14 cellular contexts compared by ENCODE assay signal in the genomic region with DNA sequence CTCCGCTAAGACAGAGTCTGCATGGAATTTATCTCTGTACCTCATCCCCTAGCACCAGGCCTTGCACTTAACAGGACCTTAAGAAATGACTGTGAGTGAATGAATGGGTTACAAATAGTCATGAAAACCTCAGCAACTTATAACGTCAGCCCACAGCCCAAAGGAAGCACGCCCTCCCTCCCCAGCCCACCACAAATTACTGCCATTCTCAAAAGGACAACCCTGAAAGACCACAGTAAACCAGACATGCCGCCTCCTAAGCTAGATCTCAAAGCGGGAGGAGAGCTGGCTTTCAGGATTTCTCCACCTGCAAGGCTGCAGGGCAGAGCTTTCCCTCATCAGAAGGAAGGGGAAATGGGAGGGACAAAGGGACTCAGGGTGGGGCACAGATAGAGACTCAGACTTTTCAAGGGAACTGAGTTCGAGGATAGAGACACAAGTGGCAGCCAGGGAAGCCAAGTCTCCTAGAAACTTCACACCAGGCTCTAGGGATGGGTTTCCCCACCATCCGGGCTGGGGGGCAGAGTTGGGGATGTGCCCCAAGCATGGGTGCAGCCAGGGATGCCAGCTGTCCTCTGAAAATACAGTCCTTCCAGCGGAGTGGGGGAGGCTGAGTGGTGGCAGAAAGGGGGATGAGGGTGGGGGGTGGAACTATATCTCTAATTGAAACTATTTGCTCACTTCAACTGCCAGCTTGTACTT. TPM values are rescaled to one million over a fixed set of nuclear protein-coding genes. Genes with fewer than 3 reads are reported as not detected.
DNase-seq lines count a peak whose midpoint lies in the region; ATAC-seq and TF ChIP-seq lines count a peak whose summit lies in the region.
"Had no signal": no experiment of that assay in that cellular context is flagged by ENCODE, and none has a peak within 500 bp of the region (broad histone marks: within the 10 kb centered on the region; RNA-seq: fewer than 3 reads in every experiment).

No MANE protein-coding gene starts in this region.

- H3K36me3 Mint-ChIP-seq in T-cell = no peaks in the 10 kb centered on the region
- H3K36me3 Mint-ChIP-seq in activated naive CD8-positive, alpha-beta T cell treated with anti-CD3 and anti-CD28 coated beads for 36 hours = peaks cover 2% of the 10 kb centered on the region

- no peaks in the 10 kb centered on the region for H3K9me3 Mint-ChIP-seq in T-cell
- H3K9me3 Mint-ChIP-seq in activated naive CD8-positive, alpha-beta T cell treated with anti-CD3 and anti-CD28 coated beads for 36 hours = no peaks in the 10 kb centered on the region

- peaks cover 87 to 91% (median 87%) of the 10 kb centered on the region in 3 donors for H3K4me1 Mint-ChIP-seq in T-cell
- peaks cover 70% of the 10 kb centered on the region for H3K4me1 Mint-ChIP-seq in activated naive CD8-positive, alpha-beta T cell treated with anti-CD3 and anti-CD28 coated beads for 36 hours

- POLR2A ChIA-PET in T-cell (lab: Charles Lee) = interaction anchor here (0.6 to 0.7 kb wide), 5 partner anchors 17 to 1685 kb away, joined by 3 to 7 read pairs (median 6); no protein-coding TSS in a partner anchor

- no peaks in the 10 kb centered on the region for H3K27me3 Mint-ChIP-seq in T-cell
- no peaks in the 10 kb centered on the region for H3K27me3 Mint-ChIP-seq in activated naive CD8-positive, alpha-beta T cell treated with anti-CD3 and anti-CD28 coated beads for 36 hours

- peak overlapping the region in 16 of 21 experiments; percentile 18 to 94 (median 72) for H3K27ac ChIP-seq in skin epidermis
- H3K27ac ChIP-seq: gastrocnemius medialis had no signal

- CTCF ChIA-PET in T-cell (lab: Charles Lee) = interaction anchor here (0.7 to 1.1 kb wide), 7 partner anchors 20 to 1682 kb away, joined by 4 to 6 read pairs (median 5); no protein-coding TSS in a partner anchor

- H3K4me3 ChIP-seq in skin epidermis = no peak overlapping the region
- H3K4me3 ChIP-seq: gastrocnemius medialis, sigmoid colon had no signal

- H3K27ac Mint-ChIP-seq in T-cell = peak overlapping the region; percentile 91 to 92
- H3K27ac Mint-ChIP-seq in activated naive CD8-positive, alpha-beta T cell treated with anti-CD3 and anti-CD28 coated beads for 36 hours = peak overlapping the region; percentile 66

- no peak for TF ChIP-seq CTCF in GM10266 (IDR thresholded peaks at IDR 0.05; ENCODE audit: control insufficient read depth, insufficient read depth, low read depth, missing control alignments)

- peak overlapping the region; percentile 57 to 80 (median 62) for H3K4me3 Mint-ChIP-seq in T-cell
- H3K4me3 Mint-ChIP-seq in activated naive CD8-positive, alpha-beta T cell treated with anti-CD3 and anti-CD28 coated beads for 36 hours = peak overlapping the region; percentile 2

- DNase-seq in GM10266 (ENCODE audit: extremely low spot score) = peak; percentile 30
- DNase-seq in T-cell = peak in 31 of 34 experiments; percentile 18 to 68 (median 45)
- DNase-seq in activated naive CD8-positive, alpha-beta T cell treated with anti-CD3 and anti-CD28 coated beads for 36 hours = peak; percentile 27
- DNase-seq in hippocampal formation (lab: John Stamatoyannopoulos, UW) = no peak
- no peak for DNase-seq in hepatic stellate cell (ENCODE audit: low spot score)
- DNase-seq: gastrocnemius medialis; GOT3; mesenchymal stem cell; NCI-H1694; sigmoid colon; stimulated activated naive CD4-positive, alpha-beta T cell treated with Interleukin-2 at 50 U/mL for 16 hours had no signal

- peak; percentile 15 to 27 (median 18) for ATAC-seq in T-cell (replicated peaks in 1 of 4)
- no peak for ATAC-seq in HG03025 (IDR thresholded peaks at IDR 0.05; ENCODE audit: low FRiP score, unreplicated experiment)
- ATAC-seq in GM19397 (IDR thresholded peaks at IDR 0.05; ENCODE audit: unreplicated experiment) = no peak

RNA-seq across cellular contexts. Expression of a gene that starts 56.7 kb away (rescaled TPM):
- 10 to 100 TPM in 3 of 5 donors, 1 to 10 TPM in 2; 6.3 to 74.9 (median 13.9) TPM for total RNA-seq in T-cell
- 1 to 10 TPM in 1 of 2 experiments, under 1 TPM in 1; 0.54 to 1.1 TPM for total RNA-seq in activated naive CD8-positive, alpha-beta T cell treated with anti-CD3 and anti-CD28 coated beads for 36 hours

Comparison
In these comparisons a context has a peak if more than half of its experiments do, and no peak if none do; other contexts are left out.
1. DNase-seq: peak in GM10266 (single experiment), T-cell (31 of 34) and activated naive CD8-positive, alpha-beta T cell treated with anti-CD3 and anti-CD28 coated beads for 36 hours (single experiment); none in hippocampal formation (0 of 2) and hepatic stellate cell (single experiment).
2. ATAC-seq: peak in T-cell (4 of 4); none in HG03025 (single experiment) and GM19397 (single experiment).